Comparison of ENCODE assay signal across 23 cellular contexts in the genomic region with DNA sequence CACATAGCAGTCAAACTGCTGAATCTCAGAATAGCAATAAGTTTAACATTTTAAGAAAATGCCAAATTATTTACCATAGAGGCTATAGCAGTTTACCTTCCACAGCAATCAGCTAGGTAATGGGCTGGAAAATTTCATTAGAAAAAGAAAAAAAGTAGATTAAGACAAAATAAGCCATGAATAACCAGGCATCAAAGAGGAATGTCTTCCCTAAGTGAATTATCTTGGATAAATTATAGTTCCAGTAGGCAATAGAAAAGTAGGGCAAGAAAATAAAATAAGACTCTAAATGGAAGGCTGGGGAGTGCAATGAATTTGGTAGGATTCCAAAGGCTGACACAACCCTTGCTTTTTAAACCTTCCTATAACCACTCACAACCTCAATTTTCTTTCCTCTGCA.
"Had no signal": no experiment of that assay in that cellular context is flagged by ENCODE, and none has a peak within 500 bp of the region (broad histone marks: within the 10 kb centered on the region; RNA-seq: fewer than 3 reads in every experiment).

No MANE protein-coding gene starts in this region.

- DNase-seq: occipital lobe; ovary; posterior cingulate gyrus; psoas muscle; right cardiac atrium; right lobe of liver; sigmoid colon; small intestine; stimulated activated CD4-positive, alpha-beta T cell treated with anti-CD3 and anti-CD28 coated beads, Interleukin-15, amount 100 ng/mL, for 24 hours; stimulated activated CD4-positive, alpha-beta T cell treated with anti-CD3 and anti-CD28 coated beads, Interleukin-2, amount 100 ng/mL, for 24 hours; stimulated activated CD4-positive, alpha-beta T cell treated with anti-CD3 and anti-CD28 coated beads, Interleukin-2, amount 100 ng/mL, for 48 hours; stimulated activated CD4-positive, alpha-beta T cell treated with anti-CD3 and anti-CD28 coated beads, Interleukin-4, amount 100 ng/mL, for 24 hours; stimulated activated naive B cell treated with anti-CD40 and anti-IgM and Interleukin-4, amounts not matched to agents 10 μg/mL and 1 μg/mL and 100 μg/mL, for 72 hours; stimulated activated naive CD4-positive, alpha-beta T cell treated with Interleukin-2 at 50 U/mL for 16 hours; stomach; thyroid gland; trophoblast cell; upper lobe of left lung had no signal

- H3K4me3 ChIP-seq: neural progenitor cell, ovary, psoas muscle, right lobe of liver, sigmoid colon, stomach, thoracic aorta, thyroid gland, tibial nerve, upper lobe of left lung, vagina had no signal

- H3K9ac ChIP-seq: neural progenitor cell, parathyroid adenoma had no signal

- H3K27me3 ChIP-seq: neural progenitor cell, ovary, right lobe of liver, sigmoid colon, stomach, thyroid gland, tibial nerve, upper lobe of left lung, vagina had no signal

- H3K9me3 ChIP-seq: ovary, right lobe of liver, sigmoid colon, stomach, thoracic aorta, thyroid gland, tibial nerve, upper lobe of left lung, vagina had no signal

- H3K4me1 ChIP-seq: neural progenitor cell, parathyroid adenoma, psoas muscle, right lobe of liver, sigmoid colon, stomach, thyroid gland, tibial nerve, upper lobe of left lung, vagina had no signal

- ATAC-seq: psoas muscle; right cardiac atrium; stimulated activated naive B cell treated with anti-CD40 and anti-IgM and Interleukin-4, amounts not matched to agents 10 μg/mL and 1 μg/mL and 100 μg/mL, for 72 hours had no signal

- H2AFZ ChIP-seq: neural progenitor cell, parathyroid adenoma had no signal

- H3K79me2 ChIP-seq: parathyroid adenoma had no signal

- H3K36me3 ChIP-seq: neural progenitor cell, ovary, right lobe of liver, sigmoid colon, stomach, thoracic aorta, thyroid gland, tibial nerve, upper lobe of left lung, vagina had no signal

- H3K4me2 ChIP-seq: neural progenitor cell had no signal

- H3K27ac ChIP-seq: neural progenitor cell, ovary, parathyroid adenoma, psoas muscle, right lobe of liver, sigmoid colon, stomach, thoracic aorta, thyroid gland, tibial nerve, upper lobe of left lung, vagina had no signal
